ENCODE assay signal across 8 cellular contexts in the genomic region with DNA sequence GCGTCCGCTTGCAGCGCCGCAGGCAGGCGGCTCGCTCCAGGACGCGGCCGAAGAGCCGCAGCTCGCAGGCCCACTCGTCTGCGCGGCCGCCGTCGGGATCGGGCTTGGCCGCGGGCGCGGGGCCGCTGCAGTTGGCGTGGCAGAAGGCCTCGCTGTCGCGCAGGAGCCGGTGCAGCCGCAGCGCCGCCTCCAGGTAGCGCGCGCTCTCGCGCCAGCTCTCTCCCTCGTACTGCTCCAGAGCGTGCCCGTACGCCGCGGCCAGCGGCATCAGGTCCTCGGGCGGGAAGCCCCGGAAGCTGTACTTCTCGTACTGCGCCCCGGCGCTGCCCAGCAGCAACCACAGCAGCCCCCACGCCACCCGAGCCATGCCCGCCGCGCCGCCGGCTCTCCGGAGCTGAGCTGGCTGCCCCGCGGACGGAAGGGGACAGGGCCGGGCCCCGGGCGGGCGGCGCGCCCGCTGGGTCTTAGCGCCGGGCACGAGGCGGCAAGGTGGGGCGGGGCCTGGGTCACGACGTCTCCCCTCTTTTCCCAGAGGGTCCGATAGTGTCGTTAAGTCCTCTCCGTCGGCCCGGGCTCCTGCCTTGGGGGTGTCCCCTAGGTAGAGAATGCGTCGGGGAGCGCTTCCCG. TPM values are rescaled to one million over a fixed set of nuclear protein-coding genes. Genes with fewer than 3 reads are reported as not detected.
A peak's percentile ranks its signal among the peaks of the same experiment; 100 is the strongest.
DNase-seq lines count a peak whose midpoint lies in the region; ATAC-seq and TF ChIP-seq lines count a peak whose summit lies in the region.

A gene with protein sequence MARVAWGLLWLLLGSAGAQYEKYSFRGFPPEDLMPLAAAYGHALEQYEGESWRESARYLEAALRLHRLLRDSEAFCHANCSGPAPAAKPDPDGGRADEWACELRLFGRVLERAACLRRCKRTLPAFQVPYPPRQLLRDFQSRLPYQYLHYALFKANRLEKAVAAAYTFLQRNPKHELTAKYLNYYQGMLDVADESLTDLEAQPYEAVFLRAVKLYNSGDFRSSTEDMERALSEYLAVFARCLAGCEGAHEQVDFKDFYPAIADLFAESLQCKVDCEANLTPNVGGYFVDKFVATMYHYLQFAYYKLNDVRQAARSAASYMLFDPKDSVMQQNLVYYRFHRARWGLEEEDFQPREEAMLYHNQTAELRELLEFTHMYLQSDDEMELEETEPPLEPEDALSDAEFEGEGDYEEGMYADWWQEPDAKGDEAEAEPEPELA (minus strand): TSS at position 401 of the 627 bp plus-strand sequence. CDS start 34 bp downstream, at position 367.

- H3K27ac Mint-ChIP-seq in activated naive CD4-positive, alpha-beta T cell treated with anti-CD3 and anti-CD28 coated beads, Interleukin-2, amount 50 U/mL, for 72 hours, result no peak within 1 kb of the TSS

- peak within 1 kb of the TSS; percentile 88 for H3K4me3 ChIP-seq in BJ (ENCODE audit: low read depth, low read length)
- H3K4me3 ChIP-seq in LNCaP clone FGC (ENCODE audit: low read depth, low read length), result peak within 1 kb of the TSS; percentile 68
- H3K4me3 ChIP-seq in suprapubic skin, result peak within 1 kb of the TSS; percentile 82

- CTCF ChIA-PET in BJ (lab: Yijun Ruan, JAX), result interaction anchor here (0.6 to 4.4 kb wide), 12 partner anchors 10 to 152 kb away, joined by 3 to 36 read pairs (median 4); a partner anchor contains a TSS

- ATAC-seq in GM19467 (IDR thresholded peaks at IDR 0.05; ENCODE audit: unreplicated experiment) (peak; percentile 49), SK-N-SH treated with all-trans-retinoic acid at 6 μM for 48 hours (peak; percentile 83), omental fat pad (ENCODE audit: low FRiP score) (peak; percentile 80)
- peak; percentile 91 to 92 for ATAC-seq in activated naive CD4-positive, alpha-beta T cell treated with anti-CD3 and anti-CD28 coated beads, Interleukin-2, amount 50 U/mL, for 72 hours

- H3K36me3 ChIP-seq in BJ (ENCODE audit: control insufficient read depth, insufficient read depth, low read length) (peaks cover 6% of the 10 kb centered on the region), suprapubic skin (peaks cover 5% of the 10 kb centered on the region)

- no peaks in the 10 kb centered on the region for H3K9me3 ChIP-seq in suprapubic skin

- TF ChIP-seq POLR2A in suprapubic skin (IDR thresholded peaks at IDR 0.05), result no peak

- H3K27me3 ChIP-seq in BJ (ENCODE audit: control insufficient read depth, insufficient read depth, low read length), result no peaks in the 10 kb centered on the region
- no peaks in the 10 kb centered on the region for H3K27me3 ChIP-seq in suprapubic skin

- peak within 1 kb of the TSS; percentile 66 for H3K27ac ChIP-seq in suprapubic skin

- TF ChIP-seq CTCF in BJ (IDR thresholded peaks at IDR 0.05; ENCODE audit: insufficient read depth, low read depth, low read length) (peak; percentile 69), LNCaP clone FGC (IDR thresholded peaks at IDR 0.05; ENCODE audit: control insufficient read depth, extremely low read depth, insufficient read depth) (peak; percentile 78), omental fat pad (IDR thresholded peaks at IDR 0.05) (no peak), suprapubic skin (IDR thresholded peaks at IDR 0.05) (peak; percentile 41 to 79)

- H3K4me1 ChIP-seq in suprapubic skin, result peaks cover 44% of the 10 kb centered on the region

- DNase-seq in BJ (ENCODE audit: low read depth) (no peak), LNCaP clone FGC (ENCODE audit: low read depth) (peak; percentile 57), glomerular visceral epithelial cell (ENCODE audit: extremely low spot score) (peak; percentile 74), omental fat pad (ENCODE audit: low spot score) (no peak), suprapubic skin (ENCODE audit: low spot score in 2 of 2) (peak in 1 of 2 donors; percentile 81)
- DNase-seq in activated naive CD4-positive, alpha-beta T cell treated with anti-CD3 and anti-CD28 coated beads, Interleukin-2, amount 50 U/mL, for 72 hours (ENCODE audit: low spot score in 2 of 2), result peak; percentile 74 to 75

- POLR2A ChIA-PET in BJ (lab: Charles Lee), result no interaction called here

- 0% methylated on average over 4 of the region's 84 CpGs for WGBS in suprapubic skin

- no peaks in the 10 kb centered on the region for H3K9me3 Mint-ChIP-seq in activated naive CD4-positive, alpha-beta T cell treated with anti-CD3 and anti-CD28 coated beads, Interleukin-2, amount 50 U/mL, for 72 hours

- no peaks in the 10 kb centered on the region for H3K36me3 Mint-ChIP-seq in activated naive CD4-positive, alpha-beta T cell treated with anti-CD3 and anti-CD28 coated beads, Interleukin-2, amount 50 U/mL, for 72 hours

- no peak for TF ChIP-seq EP300 in suprapubic skin (IDR thresholded peaks at IDR 0.05)

TF ChIP-seq in SK-N-SH treated with all-trans-retinoic acid at 6 μM for 48 hours, 23 proteins besides CTCF, POLR2A, EP300 and RAD21:
- TF ChIP-seq ZFP3 (CRISPR knock-in tag; IDR thresholded peaks at IDR 0.05) (peak; percentile 86), OSR1 (CRISPR knock-in tag; IDR thresholded peaks at IDR 0.05) (no peak), TOX (CRISPR knock-in tag; IDR thresholded peaks at IDR 0.05; ENCODE audit: borderline replicate concordance) (no peak), ZNF70 (CRISPR knock-in tag; IDR thresholded peaks at IDR 0.05) (no peak), ZNF8 (CRISPR knock-in tag; IDR thresholded peaks at IDR 0.05) (no peak), SNAI2 (CRISPR knock-in tag; IDR thresholded peaks at IDR 0.05) (no peak), PPARA (CRISPR knock-in tag; IDR thresholded peaks at IDR 0.05; ENCODE audit: borderline replicate concordance) (no peak), BACH2 (CRISPR knock-in tag; IDR thresholded peaks at IDR 0.05; ENCODE audit: borderline replicate concordance) (no peak), ZC3H10 (CRISPR knock-in tag; IDR thresholded peaks at IDR 0.05) (no peak), ZNF565 (CRISPR knock-in tag; conservative IDR thresholded peaks at IDR 0.05; ENCODE audit: low read depth) (no peak)
- TF ChIP-seq, protein P1, sequence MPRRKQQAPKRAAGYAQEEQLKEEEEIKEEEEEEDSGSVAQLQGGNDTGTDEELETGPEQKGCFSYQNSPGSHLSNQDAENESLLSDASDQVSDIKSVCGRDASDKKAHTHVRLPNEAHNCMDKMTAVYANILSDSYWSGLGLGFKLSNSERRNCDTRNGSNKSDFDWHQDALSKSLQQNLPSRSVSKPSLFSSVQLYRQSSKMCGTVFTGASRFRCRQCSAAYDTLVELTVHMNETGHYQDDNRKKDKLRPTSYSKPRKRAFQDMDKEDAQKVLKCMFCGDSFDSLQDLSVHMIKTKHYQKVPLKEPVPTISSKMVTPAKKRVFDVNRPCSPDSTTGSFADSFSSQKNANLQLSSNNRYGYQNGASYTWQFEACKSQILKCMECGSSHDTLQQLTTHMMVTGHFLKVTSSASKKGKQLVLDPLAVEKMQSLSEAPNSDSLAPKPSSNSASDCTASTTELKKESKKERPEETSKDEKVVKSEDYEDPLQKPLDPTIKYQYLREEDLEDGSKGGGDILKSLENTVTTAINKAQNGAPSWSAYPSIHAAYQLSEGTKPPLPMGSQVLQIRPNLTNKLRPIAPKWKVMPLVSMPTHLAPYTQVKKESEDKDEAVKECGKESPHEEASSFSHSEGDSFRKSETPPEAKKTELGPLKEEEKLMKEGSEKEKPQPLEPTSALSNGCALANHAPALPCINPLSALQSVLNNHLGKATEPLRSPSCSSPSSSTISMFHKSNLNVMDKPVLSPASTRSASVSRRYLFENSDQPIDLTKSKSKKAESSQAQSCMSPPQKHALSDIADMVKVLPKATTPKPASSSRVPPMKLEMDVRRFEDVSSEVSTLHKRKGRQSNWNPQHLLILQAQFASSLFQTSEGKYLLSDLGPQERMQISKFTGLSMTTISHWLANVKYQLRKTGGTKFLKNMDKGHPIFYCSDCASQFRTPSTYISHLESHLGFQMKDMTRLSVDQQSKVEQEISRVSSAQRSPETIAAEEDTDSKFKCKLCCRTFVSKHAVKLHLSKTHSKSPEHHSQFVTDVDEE (CRISPR knock-in tag; IDR thresholded peaks at IDR 0.05), result no peak
- TF ChIP-seq, protein P2, sequence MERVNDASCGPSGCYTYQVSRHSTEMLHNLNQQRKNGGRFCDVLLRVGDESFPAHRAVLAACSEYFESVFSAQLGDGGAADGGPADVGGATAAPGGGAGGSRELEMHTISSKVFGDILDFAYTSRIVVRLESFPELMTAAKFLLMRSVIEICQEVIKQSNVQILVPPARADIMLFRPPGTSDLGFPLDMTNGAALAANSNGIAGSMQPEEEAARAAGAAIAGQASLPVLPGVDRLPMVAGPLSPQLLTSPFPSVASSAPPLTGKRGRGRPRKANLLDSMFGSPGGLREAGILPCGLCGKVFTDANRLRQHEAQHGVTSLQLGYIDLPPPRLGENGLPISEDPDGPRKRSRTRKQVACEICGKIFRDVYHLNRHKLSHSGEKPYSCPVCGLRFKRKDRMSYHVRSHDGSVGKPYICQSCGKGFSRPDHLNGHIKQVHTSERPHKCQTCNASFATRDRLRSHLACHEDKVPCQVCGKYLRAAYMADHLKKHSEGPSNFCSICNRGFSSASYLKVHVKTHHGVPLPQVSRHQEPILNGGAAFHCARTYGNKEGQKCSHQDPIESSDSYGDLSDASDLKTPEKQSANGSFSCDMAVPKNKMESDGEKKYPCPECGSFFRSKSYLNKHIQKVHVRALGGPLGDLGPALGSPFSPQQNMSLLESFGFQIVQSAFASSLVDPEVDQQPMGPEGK (CRISPR knock-in tag; IDR thresholded peaks at IDR 0.05; ENCODE audit: borderline replicate concordance), result peak; percentile 40; the same call in 1 of the 2 replicates
- TF ChIP-seq, protein P3, sequence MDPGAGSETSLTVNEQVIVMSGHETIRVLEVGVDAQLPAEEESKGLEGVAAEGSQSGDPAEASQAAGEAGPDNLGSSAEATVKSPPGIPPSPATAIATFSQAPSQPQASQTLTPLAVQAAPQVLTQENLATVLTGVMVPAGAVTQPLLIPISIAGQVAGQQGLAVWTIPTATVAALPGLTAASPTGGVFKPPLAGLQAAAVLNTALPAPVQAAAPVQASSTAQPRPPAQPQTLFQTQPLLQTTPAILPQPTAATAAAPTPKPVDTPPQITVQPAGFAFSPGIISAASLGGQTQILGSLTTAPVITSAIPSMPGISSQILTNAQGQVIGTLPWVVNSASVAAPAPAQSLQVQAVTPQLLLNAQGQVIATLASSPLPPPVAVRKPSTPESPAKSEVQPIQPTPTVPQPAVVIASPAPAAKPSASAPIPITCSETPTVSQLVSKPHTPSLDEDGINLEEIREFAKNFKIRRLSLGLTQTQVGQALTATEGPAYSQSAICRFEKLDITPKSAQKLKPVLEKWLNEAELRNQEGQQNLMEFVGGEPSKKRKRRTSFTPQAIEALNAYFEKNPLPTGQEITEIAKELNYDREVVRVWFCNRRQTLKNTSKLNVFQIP (CRISPR knock-in tag; IDR thresholded peaks at IDR 0.05; ENCODE audit: borderline replicate concordance, low read depth), result no peak

RNA-seq across cellular contexts. Expression of the gene that starts here (rescaled TPM):
- 64.4 and 82.8 TPM in 2 replicates for polyA plus RNA-seq in BJ (2011; rRNA removed)
- polyA minus RNA-seq in BJ (2011; rRNA and poly(A)+ RNA removed), result 24.7 and 28.9 TPM in 2 replicates
- 1 to 10 TPM; 1.1 to 1.8 TPM for total RNA-seq in activated naive CD4-positive, alpha-beta T cell treated with anti-CD3 and anti-CD28 coated beads, Interleukin-2, amount 50 U/mL, for 72 hours
- 10 to 100 TPM in 2 of 4 donors, 1 to 10 TPM in 2; 6.6 to 15.6 (median 10.0) TPM for total RNA-seq in omental fat pad
- 10 to 100 TPM in 1 of 4 donors, 1 to 10 TPM in 3; 8.5 to 18.6 (median 9.2) TPM for total RNA-seq in suprapubic skin

Comparison
In these comparisons a context has a peak if more than half of its experiments do, and no peak if none do; other contexts are left out.
1. DNase-seq: peak in LNCaP clone FGC (single experiment), activated naive CD4-positive, alpha-beta T cell treated with anti-CD3 and anti-CD28 coated beads, Interleukin-2, amount 50 U/mL, for 72 hours (2 of 2) and glomerular visceral epithelial cell (single experiment); none in BJ (single experiment) and omental fat pad (single experiment).
2. CTCF ChIP-seq: peak in BJ (single experiment), LNCaP clone FGC (single experiment) and suprapubic skin (2 of 2); none in omental fat pad (0 of 3).
3. Peak in every context shown above with its lines, with median percentiles within 50 percentile points of each other: H3K4me3 ChIP-seq and ATAC-seq.